ENCODE assay signal across 8 cellular contexts in the genomic region with DNA sequence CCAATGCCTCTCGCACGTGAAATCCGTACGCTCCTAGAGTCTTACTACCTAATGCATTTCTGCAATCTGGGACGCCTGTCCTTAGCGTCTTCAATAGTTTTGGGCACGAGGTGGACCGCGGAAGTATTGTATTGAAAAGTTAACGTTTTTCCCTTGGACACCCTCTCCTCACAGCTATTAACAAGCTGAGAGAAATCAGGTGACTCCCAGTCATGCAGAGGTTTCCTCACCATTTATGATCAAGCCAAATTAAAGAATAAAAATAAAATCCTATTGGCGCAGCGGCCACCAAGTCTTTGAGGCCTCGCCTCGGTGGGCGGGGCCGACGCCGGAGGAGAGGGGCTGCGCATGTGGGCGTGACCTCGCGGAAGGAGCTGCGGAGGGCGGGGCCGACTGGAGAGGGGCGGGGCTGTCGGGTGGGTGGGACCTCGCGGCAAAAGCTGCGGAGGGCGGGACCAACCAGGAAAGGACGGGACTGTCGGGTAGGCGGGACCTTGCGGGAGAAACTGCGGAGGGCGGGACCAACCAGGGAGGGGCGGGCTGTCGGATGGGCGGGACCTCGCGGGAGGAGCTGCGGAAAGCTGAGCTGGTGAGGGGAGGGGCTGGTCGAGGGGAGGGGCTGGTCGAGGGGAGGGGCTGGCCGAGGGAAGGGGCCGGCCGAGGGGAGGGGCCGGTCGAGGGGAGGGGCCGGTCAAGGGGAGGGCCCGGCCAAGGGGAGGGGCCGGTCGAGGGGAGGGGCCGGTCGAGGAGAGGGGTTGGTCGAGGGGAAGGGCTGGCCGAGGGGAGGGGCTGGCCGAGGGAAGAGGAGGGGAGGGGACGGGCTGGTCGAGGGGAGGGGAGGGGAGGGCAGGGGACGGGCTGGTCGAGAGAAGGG. TPM values are rescaled to one million over a fixed set of nuclear protein-coding genes. Genes with fewer than 3 reads are reported as not detected.
DNase-seq lines count a peak whose midpoint lies in the region; ATAC-seq and TF ChIP-seq lines count a peak whose summit lies in the region.

No MANE protein-coding gene starts in this region.

- TF ChIP-seq CTCF in LNCaP clone FGC (IDR thresholded peaks at IDR 0.05; ENCODE audit: control insufficient read depth, extremely low read depth, insufficient read depth): no peak
- TF ChIP-seq CTCF in esophagus squamous epithelium (IDR thresholded peaks at IDR 0.05): no peak

- ATAC-seq in GM21825 (IDR thresholded peaks at IDR 0.05; ENCODE audit: unreplicated experiment): peak; percentile 59

- WGBS in esophagus squamous epithelium, 2 donors: 0 to 10% methylated on average over 5 to 10 of the region's 63 CpGs

- H3K4me3 ChIP-seq in LNCaP clone FGC (ENCODE audit: low read depth, low read length) (peak overlapping the region; percentile 24), esophagus squamous epithelium (peak overlapping the region; percentile 77 to 96 (median 90))

- DNase-seq in D341Med (ENCODE audit: low spot score) (peak; percentile 98), LNCaP clone FGC (ENCODE audit: low read depth) (peak; percentile 85), RKO (ENCODE audit: low spot score) (peak; percentile 94), esophagus squamous epithelium (lab: John Stamatoyannopoulos, UW) (peak; percentile 89), myocyte (ENCODE audit: low read depth) (peak; percentile 95)
- peak; percentile 86 for DNase-seq in activated T-helper 1 cell treated with anti-CD3 and anti-CD28 coated beads, Interleukin-12 subunit alpha, Interleukin-12 subunit beta, Interleukin-2, Interleukin-4 antibody, amounts not matched to agents 30 ng/mL and 10 ng/mL and 1 ng/mL, durations not matched to agents 14 hours and 24 hours and 36 hours (ENCODE audit: low spot score)
- peak; percentile 96 for DNase-seq in stimulated activated CD8-positive, alpha-beta memory T cell treated with anti-CD3 and anti-CD28 coated beads, Interleukin-4, amount 100 ng/mL, for 48 hours

- peaks cover 17% of the 10 kb centered on the region for H3K36me3 Mint-ChIP-seq in activated T-helper 1 cell treated with anti-CD3 and anti-CD28 coated beads, Interleukin-12 subunit alpha, Interleukin-12 subunit beta, Interleukin-2, Interleukin-4 antibody, amounts not matched to agents 30 ng/mL and 10 ng/mL and 1 ng/mL, durations not matched to agents 14 hours and 24 hours and 36 hours (ENCODE audit: low read depth)

- H3K4me1 ChIP-seq in esophagus squamous epithelium: peaks cover 8 to 45% (median 17%) of the 10 kb centered on the region in 3 donors

- no peaks in the 10 kb centered on the region for H3K9me3 Mint-ChIP-seq in activated T-helper 1 cell treated with anti-CD3 and anti-CD28 coated beads, Interleukin-12 subunit alpha, Interleukin-12 subunit beta, Interleukin-2, Interleukin-4 antibody, amounts not matched to agents 30 ng/mL and 10 ng/mL and 1 ng/mL, durations not matched to agents 14 hours and 24 hours and 36 hours

- peaks cover 32% of the 10 kb centered on the region for H3K4me1 Mint-ChIP-seq in activated T-helper 1 cell treated with anti-CD3 and anti-CD28 coated beads, Interleukin-12 subunit alpha, Interleukin-12 subunit beta, Interleukin-2, Interleukin-4 antibody, amounts not matched to agents 30 ng/mL and 10 ng/mL and 1 ng/mL, durations not matched to agents 14 hours and 24 hours and 36 hours (ENCODE audit: low read depth)

- peak overlapping the region; percentile 87 to 99 (median 98) for H3K27ac ChIP-seq in esophagus squamous epithelium

- peak overlapping the region; percentile 21 for H3K27ac Mint-ChIP-seq in activated T-helper 1 cell treated with anti-CD3 and anti-CD28 coated beads, Interleukin-12 subunit alpha, Interleukin-12 subunit beta, Interleukin-2, Interleukin-4 antibody, amounts not matched to agents 30 ng/mL and 10 ng/mL and 1 ng/mL, durations not matched to agents 14 hours and 24 hours and 36 hours

- peaks cover 0 to 8% (median 0%) of the 10 kb centered on the region in 3 donors for H3K36me3 ChIP-seq in esophagus squamous epithelium

- no peak for TF ChIP-seq POLR2A in esophagus squamous epithelium (IDR thresholded peaks at IDR 0.05)

- no peaks in the 10 kb centered on the region for H3K9me3 ChIP-seq in esophagus squamous epithelium

- intact Hi-C loops in activated T-helper 1 cell treated with anti-CD3 and anti-CD28 coated beads, Interleukin-12 subunit alpha, Interleukin-12 subunit beta, Interleukin-2, Interleukin-4 antibody, amounts not matched to agents 30 ng/mL and 10 ng/mL and 1 ng/mL, durations not matched to agents 14 hours and 24 hours and 36 hours (cut with micrococcal nuclease): loop anchor here (1.0 to 5.0 kb wide), 7 partner anchors 29 to 557 kb away; partner anchors contain the start of genes WDR20 and ZNF839
- intact Hi-C loops in esophagus squamous epithelium (cut with DNase I): no loop called here

- H3K4me3 Mint-ChIP-seq in activated T-helper 1 cell treated with anti-CD3 and anti-CD28 coated beads, Interleukin-12 subunit alpha, Interleukin-12 subunit beta, Interleukin-2, Interleukin-4 antibody, amounts not matched to agents 30 ng/mL and 10 ng/mL and 1 ng/mL, durations not matched to agents 14 hours and 24 hours and 36 hours: peak overlapping the region; percentile 56

- peaks cover 0 to 6% (median 0%) of the 10 kb centered on the region in 4 donors for H3K27me3 ChIP-seq in esophagus squamous epithelium

- peaks cover 7% of the 10 kb centered on the region for H3K27me3 Mint-ChIP-seq in activated T-helper 1 cell treated with anti-CD3 and anti-CD28 coated beads, Interleukin-12 subunit alpha, Interleukin-12 subunit beta, Interleukin-2, Interleukin-4 antibody, amounts not matched to agents 30 ng/mL and 10 ng/mL and 1 ng/mL, durations not matched to agents 14 hours and 24 hours and 36 hours (ENCODE audit: insufficient read depth)

RNA-seq across cellular contexts. Expression of gene PPP2R5C, which starts 1.1 kb away (rescaled TPM):
- total RNA-seq in activated T-helper 1 cell treated with anti-CD3 and anti-CD28 coated beads, Interleukin-12 subunit alpha, Interleukin-12 subunit beta, Interleukin-2, Interleukin-4 antibody, amounts not matched to agents 30 ng/mL and 10 ng/mL and 1 ng/mL, durations not matched to agents 14 hours and 24 hours and 36 hours: 157 and 166 TPM in 2 replicates
- 10 to 100 TPM; 66.3 to 92.3 (median 83.4) TPM for total RNA-seq in esophagus squamous epithelium
- total RNA-seq in myocyte: 98.0 and 103 TPM in 2 replicates
- 62.9 TPM for polyA plus RNA-seq in myocyte (2012)

Comparison
In these comparisons a context has a peak if more than half of its experiments do, and no peak if none do; other contexts are left out.
1. Peak in every context shown above with its lines: DNase-seq, ATAC-seq, H3K4me3 ChIP-seq and H3K27ac ChIP-seq.